8 cellular contexts compared by ENCODE assay signal in genomic region chr16:3182608-3183444, GRCh38. TPM values are rescaled to one million over a fixed set of nuclear protein-coding genes. Genes with fewer than 3 reads are reported as not detected.
DNase-seq lines count a peak whose midpoint lies in the region; ATAC-seq, FAIRE-seq and TF ChIP-seq lines count a peak whose summit lies in the region.

No MANE protein-coding gene starts in this region.

- intact Hi-C loops in pancreas (cut with DNase I): no loop called here
- intact Hi-C loops in ovary (cut with DNase I): no loop called here

- TF ChIP-seq POLR2A in ovary (IDR thresholded peaks at IDR 0.05): no peak

- peak; percentile 82 for DNase-seq in COLO829 (ENCODE audit: low spot score)
- DNase-seq in HuH-7 (ENCODE audit: low spot score): peak; percentile 62
- peak; percentile 69 to 96 (median 94) for DNase-seq in activated CD8-positive, alpha-beta memory T cell treated with anti-CD3 and anti-CD28 coated beads for 48 hours (ENCODE audit: low read depth in 2 of 3, low spot score in 2 of 3)
- peak; percentile 75 for DNase-seq in fibroblast of mammary gland (ENCODE audit: low read depth)
- DNase-seq in pancreas: peak in 3 of 6 donors; percentile 29 to 55 (median 30)
- DNase-seq in T1000 (lab: John Stamatoyannopoulos, UW): no peak
- no peak for DNase-seq in ovary

- ATAC-seq in pancreas (peak; percentile 81 to 87 (median 84)), HG03135 (IDR thresholded peaks at IDR 0.05; ENCODE audit: unreplicated experiment) (no peak)

- no peak overlapping the region for H3K27ac ChIP-seq in pancreas
- H3K27ac ChIP-seq in ovary: no peak overlapping the region

- TF ChIP-seq CTCF in fibroblast of mammary gland (conservative IDR thresholded peaks at IDR 0.05; ENCODE audit: control insufficient read depth, insufficient read depth, low read depth, low read length) (no peak), pancreas (IDR thresholded peaks at IDR 0.05) (peak in 2 of 4 donors; percentile 26 to 29), ovary (IDR thresholded peaks at IDR 0.05) (no peak)

- H3K4me3 ChIP-seq in fibroblast of mammary gland (ENCODE audit: control insufficient read depth, low read depth, low read length) (peak overlapping the region; percentile 65), pancreas (peak overlapping the region in 2 of 4 donors; percentile 26 to 47), ovary (no peak overlapping the region)

- H3K27me3 ChIP-seq in pancreas: peaks cover 0 to 43% (median 7%) of the 10 kb centered on the region in 4 donors
- no peaks in the 10 kb centered on the region for H3K27me3 ChIP-seq in ovary

- TF ChIP-seq EP300 in ovary (IDR thresholded peaks at IDR 0.05): no peak

- H3K4me1 ChIP-seq in pancreas (peaks cover 0 to 9% (median 0%) of the 10 kb centered on the region in 3 donors), ovary (ENCODE audit: insufficient read depth) (no peaks in the 10 kb centered on the region)

- H3K36me3 ChIP-seq in pancreas: no peaks in the 10 kb centered on the region
- H3K36me3 ChIP-seq in ovary: no peaks in the 10 kb centered on the region

- WGBS in pancreas, 2 donors: 2% methylated on average over 62 to 72 of the region's 72 CpGs
- 1% methylated on average over 35 to 72 of the region's 72 CpGs for WGBS in ovary, 3 donors

- FAIRE-seq in pancreas (lab: Jason Lieb, UNC): no peak

- no peaks in the 10 kb centered on the region for H3K9me3 ChIP-seq in pancreas
- peaks cover 0 to 9% of the 10 kb centered on the region in 2 donors for H3K9me3 ChIP-seq in ovary

RNA-seq across cellular contexts. Expression of gene OR1F1, which starts 5.2 kb away (rescaled TPM):
- total RNA-seq in pancreas (not detected), ovary (not detected)
- polyA plus RNA-seq in pancreas (not detected), ovary (not detected)

RNA-seq across cellular contexts. Expression of gene ZNF213, which starts 48.0 kb away (rescaled TPM):
- total RNA-seq in pancreas (1 to 10 TPM; 5.0 to 8.8 (median 6.7) TPM), ovary (10 to 100 TPM in 5 of 7 donors, 1 to 10 TPM in 2; 4.7 to 18.9 (median 12.2) TPM)
- polyA plus RNA-seq in pancreas (1 to 10 TPM; 5.8 to 7.5 TPM), ovary (10 to 100 TPM in 1 of 2 donors, under 1 TPM in 1; 0.95 to 10.7 TPM)

RNA-seq across cellular contexts. Expression of gene ZNF200, which starts 52.1 kb away (rescaled TPM):
- total RNA-seq in pancreas (1 to 10 TPM; 1.5 to 3.7 (median 2.2) TPM), ovary (1 to 10 TPM; 7.3 to 9.2 (median 7.5) TPM)
- polyA plus RNA-seq in pancreas (1 to 10 TPM; 2.9 to 3.5 TPM), ovary (1 to 10 TPM; 4.8 to 8.3 TPM)

Comparison
In these comparisons a context has a peak if more than half of its experiments do, and no peak if none do; other contexts are left out.
1. DNase-seq: peak in COLO829 (single experiment), HuH-7 (single experiment), activated CD8-positive, alpha-beta memory T cell treated with anti-CD3 and anti-CD28 coated beads for 48 hours (3 of 3) and fibroblast of mammary gland (single experiment); none in T1000 (single experiment) and ovary (0 of 5).